In the genomic region with DNA sequence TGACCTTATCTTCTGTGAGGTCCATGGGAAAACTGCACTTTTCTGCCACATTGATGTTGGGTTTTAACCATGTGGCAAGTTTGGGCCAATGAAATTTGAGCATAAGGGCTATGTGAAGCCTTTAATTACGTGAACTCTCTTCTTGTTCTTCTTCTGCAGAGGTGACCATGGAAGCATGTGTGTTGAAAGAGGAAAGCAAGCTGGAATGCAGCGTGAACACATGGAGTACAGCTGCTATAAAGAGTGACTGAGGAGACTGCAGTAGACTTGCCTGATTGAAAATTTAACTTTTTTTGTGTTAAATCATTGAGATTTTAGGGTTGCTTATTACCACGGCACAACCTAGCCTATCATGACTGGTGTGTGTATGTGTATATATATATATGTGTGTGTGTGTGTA, we compare ENCODE assay signal across 26 cellular contexts.
"Had no signal": no experiment of that assay in that cellular context is flagged by ENCODE, and none has a peak within 500 bp of the region (broad histone marks: within the 10 kb centered on the region; RNA-seq: fewer than 3 reads in every experiment).

No MANE protein-coding gene starts in this region.

- H3K9me3 ChIP-seq: heart right ventricle, neutrophil, spleen, tibial nerve, upper lobe of left lung, vagina had no signal

- H3K4me1 ChIP-seq: parathyroid adenoma, spleen, upper lobe of left lung, vagina had no signal

- H3K27ac Mint-ChIP-seq: mesothelial cell of epicardium; naive thymus-derived CD4-positive, alpha-beta T cell; natural killer cell treated with Interleukin-12 subunit alpha and Interleukin-12 subunit beta and Interleukin-15 and Interleukin-18, amount 100 ng/mL, for 72 hours; neural progenitor cell; stimulated activated effector memory CD8-positive, alpha-beta T cell treated with anti-CD3 and anti-CD28 coated beads, Interleukin-12 subunit alpha, Interleukin-12 subunit beta, amount 100 ng/mL, for 72 hours; stimulated activated naive CD8-positive, alpha-beta T cell treated with anti-CD3 and anti-CD28 coated beads, Interleukin-15, Interleukin-2, amounts not matched to agents 100 ng/mL and 50 ng/mL, for 24 hours had no signal

- H3K4me3 Mint-ChIP-seq: mesothelial cell of epicardium; naive thymus-derived CD4-positive, alpha-beta T cell; natural killer cell treated with Interleukin-12 subunit alpha and Interleukin-12 subunit beta and Interleukin-15 and Interleukin-18, amount 100 ng/mL, for 72 hours; neural progenitor cell; stimulated activated effector memory CD8-positive, alpha-beta T cell treated with anti-CD3 and anti-CD28 coated beads, Interleukin-12 subunit alpha, Interleukin-12 subunit beta, amount 100 ng/mL, for 72 hours; stimulated activated naive CD8-positive, alpha-beta T cell treated with anti-CD3 and anti-CD28 coated beads, Interleukin-15, Interleukin-2, amounts not matched to agents 100 ng/mL and 50 ng/mL, for 24 hours had no signal

- H3K36me3 Mint-ChIP-seq: mesothelial cell of epicardium; naive thymus-derived CD4-positive, alpha-beta T cell; natural killer cell treated with Interleukin-12 subunit alpha and Interleukin-12 subunit beta and Interleukin-15 and Interleukin-18, amount 100 ng/mL, for 72 hours; neural progenitor cell; stimulated activated effector memory CD8-positive, alpha-beta T cell treated with anti-CD3 and anti-CD28 coated beads, Interleukin-12 subunit alpha, Interleukin-12 subunit beta, amount 100 ng/mL, for 72 hours had no signal

- H3K9me3 Mint-ChIP-seq: mesothelial cell of epicardium; neural progenitor cell; stimulated activated naive CD8-positive, alpha-beta T cell treated with anti-CD3 and anti-CD28 coated beads, Interleukin-15, Interleukin-2, amounts not matched to agents 100 ng/mL and 50 ng/mL, for 24 hours had no signal

- ATAC-seq: left lobe of liver; naive thymus-derived CD4-positive, alpha-beta T cell; natural killer cell treated with Interleukin-12 subunit alpha and Interleukin-12 subunit beta and Interleukin-15 and Interleukin-18, amount 100 ng/mL, for 72 hours; right cardiac atrium; sciatic nerve; stimulated activated effector memory CD8-positive, alpha-beta T cell treated with anti-CD3 and anti-CD28 coated beads, Interleukin-12 subunit alpha, Interleukin-12 subunit beta, amount 100 ng/mL, for 72 hours had no signal

- H3K4me1 Mint-ChIP-seq: naive thymus-derived CD4-positive, alpha-beta T cell; stimulated activated effector memory CD8-positive, alpha-beta T cell treated with anti-CD3 and anti-CD28 coated beads, Interleukin-12 subunit alpha, Interleukin-12 subunit beta, amount 100 ng/mL, for 72 hours had no signal

- H3K9ac ChIP-seq: neural progenitor cell, parathyroid adenoma had no signal

- H3K36me3 ChIP-seq: heart right ventricle, neural progenitor cell, neutrophil, spleen, tibial nerve, upper lobe of left lung, vagina had no signal

- DNase-seq: heart right ventricle; islet precursor cell; mesendoderm; naive thymus-derived CD4-positive, alpha-beta T cell; occipital lobe; retina; right cardiac atrium; small intestine; spleen; stimulated activated CD4-positive, alpha-beta T cell treated with anti-CD3 and anti-CD28 coated beads, Interleukin-4, amount 100 ng/mL, for 24 hours; stimulated activated naive CD4-positive, alpha-beta T cell; substantia nigra; upper lobe of left lung had no signal

- H3K4me3 ChIP-seq: heart right ventricle, hepatocyte, lung, neural progenitor cell, spleen, tibial nerve, upper lobe of left lung, vagina had no signal

- H3K27me3 ChIP-seq: heart right ventricle, hepatocyte, neural progenitor cell, neutrophil, spleen, tibial nerve, upper lobe of left lung, vagina had no signal

- H3K27me3 Mint-ChIP-seq: naive thymus-derived CD4-positive, alpha-beta T cell; natural killer cell treated with Interleukin-12 subunit alpha and Interleukin-12 subunit beta and Interleukin-15 and Interleukin-18, amount 100 ng/mL, for 72 hours; stimulated activated naive CD8-positive, alpha-beta T cell treated with anti-CD3 and anti-CD28 coated beads, Interleukin-15, Interleukin-2, amounts not matched to agents 100 ng/mL and 50 ng/mL, for 24 hours had no signal

- H3K27ac ChIP-seq: heart right ventricle, hepatocyte, neural progenitor cell, neutrophil, parathyroid adenoma, spleen, tibial nerve, upper lobe of left lung, vagina had no signal
